9 cellular contexts compared by ENCODE assay signal in the genomic region with DNA sequence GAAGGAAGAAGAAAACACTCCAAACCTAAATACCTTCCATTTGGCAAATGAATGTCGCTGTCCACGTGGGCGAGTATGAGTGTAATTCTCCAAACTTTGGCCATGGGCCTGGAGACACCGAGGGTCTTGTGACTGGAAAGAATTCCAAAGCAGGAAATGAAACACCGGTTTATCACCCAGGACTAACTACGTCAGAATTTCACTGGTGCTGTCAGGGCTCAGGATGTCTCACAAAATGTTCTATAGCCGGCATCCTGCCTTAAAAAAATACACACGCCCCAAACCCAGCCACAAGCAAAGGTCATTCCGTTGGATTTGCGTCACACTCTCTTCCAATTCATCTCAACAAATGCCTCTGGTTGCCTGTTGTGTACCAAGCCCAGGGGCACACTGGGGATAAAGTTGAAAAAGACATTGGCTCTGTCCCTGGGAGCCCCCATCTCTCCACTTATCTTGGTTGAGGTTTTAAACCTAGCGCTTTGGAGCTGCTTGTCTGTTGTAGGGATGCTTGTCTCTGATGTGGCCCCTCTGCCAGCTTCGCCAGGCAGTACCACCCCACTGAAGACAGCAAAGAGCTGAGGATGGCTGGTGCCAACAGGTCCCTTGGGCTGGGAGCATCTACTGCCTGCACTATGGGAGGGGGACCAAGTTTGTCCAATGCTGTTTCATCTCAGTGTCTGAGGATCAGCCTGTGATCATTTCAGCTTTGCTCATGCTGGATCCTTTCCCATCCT. TPM values are rescaled to one million over a fixed set of nuclear protein-coding genes. Genes with fewer than 3 reads are reported as not detected.
DNase-seq lines count a peak whose midpoint lies in the region; ATAC-seq and TF ChIP-seq lines count a peak whose summit lies in the region.
"Had no signal": no experiment of that assay in that cellular context is flagged by ENCODE, and none has a peak within 500 bp of the region (broad histone marks: within the 10 kb centered on the region; RNA-seq: fewer than 3 reads in every experiment).

No MANE protein-coding gene starts in this region.

- CTCF ChIA-PET in CD8-positive, alpha-beta memory T cell (lab: Charles Lee), result interaction anchor here (1.0 to 1.6 kb wide), 3 partner anchors 9 to 26 kb away, joined by 3 to 9 read pairs (median 5); no protein-coding TSS in a partner anchor

- peak overlapping the region; percentile 75 for H3K27ac Mint-ChIP-seq in activated CD4-positive, alpha-beta T cell treated with anti-CD3 and anti-CD28 coated beads, Interleukin-2, amount 10 ng/mL, durations not matched to agents 24 days and 14 days
- H3K27ac Mint-ChIP-seq in central memory CD8-positive, alpha-beta T cell (ENCODE audit: low read depth), result no peak overlapping the region
- peak overlapping the region in 1 of 8 donors; percentile 91 for H3K27ac Mint-ChIP-seq in CD8-positive, alpha-beta memory T cell

- TF ChIP-seq POLR2A in upper lobe of left lung (IDR thresholded peaks at IDR 0.05), result no peak

- peaks cover 6% of the 10 kb centered on the region for H3K36me3 Mint-ChIP-seq in activated CD4-positive, alpha-beta T cell treated with anti-CD3 and anti-CD28 coated beads, Interleukin-2, amount 10 ng/mL, durations not matched to agents 24 days and 14 days (ENCODE audit: low read depth)
- H3K36me3 Mint-ChIP-seq in central memory CD8-positive, alpha-beta T cell (ENCODE audit: insufficient read depth), result peaks cover 3% of the 10 kb centered on the region
- H3K36me3 Mint-ChIP-seq in CD8-positive, alpha-beta memory T cell, result peaks cover 0 to 5% (median 2%) of the 10 kb centered on the region in 3 donors

- H3K27me3 ChIP-seq in upper lobe of left lung (no peaks in the 10 kb centered on the region), SJCRH30 (peaks cover 12% of the 10 kb centered on the region; the same call in 1 of the 2 replicates)
- no peaks in the 10 kb centered on the region for H3K27me3 ChIP-seq in CD8-positive, alpha-beta memory T cell (ENCODE audit: insufficient read depth, low read length, poor library complexity, severe bottlenecking)
- H3K27me3 ChIP-seq: BLaER1 treated with 17β-estradiol and CSF1 and Interleukin-3, amounts not matched to agents 10 nM and 100 nM had no signal

- peak overlapping the region; percentile 27 for H3K4me3 Mint-ChIP-seq in activated CD4-positive, alpha-beta T cell treated with anti-CD3 and anti-CD28 coated beads, Interleukin-2, amount 10 ng/mL, durations not matched to agents 24 days and 14 days
- peak overlapping the region; percentile 31 for H3K4me3 Mint-ChIP-seq in central memory CD8-positive, alpha-beta T cell
- no peak overlapping the region for H3K4me3 Mint-ChIP-seq in CD8-positive, alpha-beta memory T cell

- H3K4me1 Mint-ChIP-seq in activated CD4-positive, alpha-beta T cell treated with anti-CD3 and anti-CD28 coated beads, Interleukin-2, amount 10 ng/mL, durations not matched to agents 24 days and 14 days, result peaks cover 35% of the 10 kb centered on the region
- peaks cover 46% of the 10 kb centered on the region for H3K4me1 Mint-ChIP-seq in central memory CD8-positive, alpha-beta T cell
- peaks cover 41 to 46% (median 43%) of the 10 kb centered on the region in 3 donors for H3K4me1 Mint-ChIP-seq in CD8-positive, alpha-beta memory T cell

- POLR2A ChIA-PET in CD8-positive, alpha-beta memory T cell (lab: Charles Lee), result interaction anchor here (1.2 kb wide), 1 partner anchor 38 kb away, joined by 3 read pairs; the partner anchor contains the start of gene ITPRIP

- peak; percentile 53 to 95 (median 87) for TF ChIP-seq EP300 in upper lobe of left lung (IDR thresholded peaks at IDR 0.05)

- H3K9me3 ChIP-seq in mesodermal cell (ENCODE audit: control insufficient read depth, low read length), result peaks cover 10% of the 10 kb centered on the region
- no peaks in the 10 kb centered on the region for H3K9me3 ChIP-seq in upper lobe of left lung
- H3K9me3 ChIP-seq in SJCRH30 (replicated peaks), result 0 out of 2 replicates have a peak, but pooled peaks cover 2% of the 10 kb centered on the region
- H3K9me3 ChIP-seq in CD8-positive, alpha-beta memory T cell (ENCODE audit: low read length), result no peaks in the 10 kb centered on the region

- H3K27ac ChIP-seq in mesodermal cell (ENCODE audit: low read depth, low read length, severe bottlenecking), result peak overlapping the region; percentile 75
- H3K27ac ChIP-seq in upper lobe of left lung, result peak overlapping the region; percentile 72 to 86 (median 78)
- no peak overlapping the region for H3K27ac ChIP-seq in SJCRH30
- H3K27ac ChIP-seq in CD8-positive, alpha-beta memory T cell (ENCODE audit: low read depth, low read length), result no peak overlapping the region
- H3K27ac ChIP-seq: BLaER1 treated with 17β-estradiol and CSF1 and Interleukin-3, amounts not matched to agents 10 nM and 100 nM had no signal

- intact Hi-C loops in activated CD4-positive, alpha-beta T cell treated with anti-CD3 and anti-CD28 coated beads, Interleukin-2, amount 10 ng/mL, durations not matched to agents 24 days and 14 days (cut with micrococcal nuclease), result no loop called here

- H3K27me3 Mint-ChIP-seq in activated CD4-positive, alpha-beta T cell treated with anti-CD3 and anti-CD28 coated beads, Interleukin-2, amount 10 ng/mL, durations not matched to agents 24 days and 14 days, result no peaks in the 10 kb centered on the region
- H3K27me3 Mint-ChIP-seq in central memory CD8-positive, alpha-beta T cell, result no peaks in the 10 kb centered on the region
- peaks cover 2 to 12% of the 10 kb centered on the region in 2 donors for H3K27me3 Mint-ChIP-seq in CD8-positive, alpha-beta memory T cell

- 85 to 93% methylated on average over 4 to 10 of the region's 12 CpGs for WGBS in mesodermal cell (ENCODE audit: insufficient coverage in 2 of 2), 2 experiments
- WGBS in upper lobe of left lung, 2 donors, result 57 to 68% methylated on average over 11 to 12 of the region's 12 CpGs

- no peak for TF ChIP-seq CTCF in upper lobe of left lung (IDR thresholded peaks at IDR 0.05)

- no peak for ATAC-seq in central memory CD8-positive, alpha-beta T cell (replicated peaks; ENCODE audit: extremely low read depth, poor library complexity, severe bottlenecking)
- peak; percentile 67 to 73 for ATAC-seq in upper lobe of left lung (ENCODE audit: low FRiP score in 2 of 2)
- ATAC-seq in GM18519 (IDR thresholded peaks at IDR 0.05; ENCODE audit: low FRiP score, unreplicated experiment), result no peak

- no peaks in the 10 kb centered on the region for H3K36me3 ChIP-seq in mesodermal cell (ENCODE audit: control insufficient read depth, insufficient read depth, low read length)
- no peaks in the 10 kb centered on the region for H3K36me3 ChIP-seq in upper lobe of left lung
- H3K36me3 ChIP-seq in SJCRH30, result no peaks in the 10 kb centered on the region
- H3K36me3 ChIP-seq in CD8-positive, alpha-beta memory T cell (ENCODE audit: insufficient read depth, low read length), result no peaks in the 10 kb centered on the region
- H3K36me3 ChIP-seq: BLaER1 treated with 17β-estradiol and CSF1 and Interleukin-3, amounts not matched to agents 10 nM and 100 nM had no signal

- H3K4me3 ChIP-seq in mesodermal cell (ENCODE audit: extremely low read depth, insufficient read depth, low read length, poor library complexity, severe bottlenecking), result no peak overlapping the region
- H3K4me3 ChIP-seq in upper lobe of left lung, result no peak overlapping the region
- no peak overlapping the region for H3K4me3 ChIP-seq in SJCRH30
- H3K4me3 ChIP-seq in CD8-positive, alpha-beta memory T cell (ENCODE audit: low read length), result no peak overlapping the region
- H3K4me3 ChIP-seq: BLaER1 treated with 17β-estradiol and CSF1 and Interleukin-3, amounts not matched to agents 10 nM and 100 nM had no signal

- H3K9me3 Mint-ChIP-seq in activated CD4-positive, alpha-beta T cell treated with anti-CD3 and anti-CD28 coated beads, Interleukin-2, amount 10 ng/mL, durations not matched to agents 24 days and 14 days, result no peaks in the 10 kb centered on the region
- H3K9me3 Mint-ChIP-seq in central memory CD8-positive, alpha-beta T cell, result peaks cover 5% of the 10 kb centered on the region
- peaks cover 0 to 4% (median 0%) of the 10 kb centered on the region in 5 donors for H3K9me3 Mint-ChIP-seq in CD8-positive, alpha-beta memory T cell

- DNase-seq in activated CD4-positive, alpha-beta T cell treated with anti-CD3 and anti-CD28 coated beads, Interleukin-2, amount 10 ng/mL, durations not matched to agents 24 days and 14 days, result peak; percentile 68
- DNase-seq in activated CD4-positive, alpha-beta T cell treated with anti-CD3 and anti-CD28 coated beads, Interleukin-2, amount 50 U/mL, for 48 hours, result no peak
- DNase-seq in central memory CD8-positive, alpha-beta T cell (ENCODE audit: low spot score in 2 of 2), result no peak
- DNase-seq in upper lobe of left lung, result no peak
- no peak for DNase-seq in SJCRH30
- no peak for DNase-seq in CD8-positive, alpha-beta memory T cell

- H3K4me1 ChIP-seq in mesodermal cell (ENCODE audit: control insufficient read depth, insufficient read depth, low read length, poor library complexity, severe bottlenecking), result peaks cover 38% of the 10 kb centered on the region
- peaks cover 20 to 34% (median 25%) of the 10 kb centered on the region in 4 donors for H3K4me1 ChIP-seq in upper lobe of left lung
- peaks cover 20% of the 10 kb centered on the region for H3K4me1 ChIP-seq in SJCRH30
- peaks cover 29% of the 10 kb centered on the region for H3K4me1 ChIP-seq in CD8-positive, alpha-beta memory T cell (ENCODE audit: insufficient read depth, low read length)

RNA-seq across cellular contexts. Expression of gene GSTO2, which starts 31.2 kb away (rescaled TPM):
- 0.77 and 1.3 TPM in 2 replicates for total RNA-seq in activated CD4-positive, alpha-beta T cell treated with anti-CD3 and anti-CD28 coated beads, Interleukin-2, amount 10 ng/mL, durations not matched to agents 24 days and 14 days
- polyA plus RNA-seq in mesodermal cell (2013, experiment 1 of 2), result 0.55 TPM
- 0.56 TPM for polyA plus RNA-seq in mesodermal cell (2013, experiment 2 of 2)
- 10 to 100 TPM in 1 of 6 donors, 1 to 10 TPM in 5; 2.8 to 11.2 (median 7.8) TPM for total RNA-seq in upper lobe of left lung
- total RNA-seq in SJCRH30 (2014; rRNA removed; shearing (Covaris generic)), result 0.08 TPM in 1 of 2 replicates, not detected in the other
- 1 to 10 TPM in 1 of 2 experiments, under 1 TPM in 1; 0.93 to 1.1 TPM for total RNA-seq in CD8-positive, alpha-beta memory T cell
- 0.60 TPM for polyA plus RNA-seq in CD8-positive, alpha-beta memory T cell

RNA-seq across cellular contexts. Expression of gene ITPRIP, which starts 38.1 kb away (rescaled TPM):
- total RNA-seq in activated CD4-positive, alpha-beta T cell treated with anti-CD3 and anti-CD28 coated beads, Interleukin-2, amount 10 ng/mL, durations not matched to agents 24 days and 14 days, result 14.7 and 15.4 TPM in 2 replicates
- polyA plus RNA-seq in mesodermal cell (2013, experiment 1 of 2), result 20.3 TPM
- 18.3 TPM for polyA plus RNA-seq in mesodermal cell (2013, experiment 2 of 2)
- total RNA-seq in upper lobe of left lung, result 10 to 100 TPM; 28.3 to 86.2 (median 34.4) TPM
- total RNA-seq in SJCRH30 (2014; rRNA removed; shearing (Covaris generic)), result 4.9 and 5.3 TPM in 2 replicates
- total RNA-seq in CD8-positive, alpha-beta memory T cell, result 10 to 100 TPM; 12.8 to 13.1 TPM
- polyA plus RNA-seq in CD8-positive, alpha-beta memory T cell, result 23.1 TPM

RNA-seq across cellular contexts. Expression of gene GSTO1, which starts 45.5 kb away (rescaled TPM):
- 136 and 140 TPM in 2 replicates for total RNA-seq in activated CD4-positive, alpha-beta T cell treated with anti-CD3 and anti-CD28 coated beads, Interleukin-2, amount 10 ng/mL, durations not matched to agents 24 days and 14 days
- polyA plus RNA-seq in mesodermal cell (2013, experiment 1 of 2), result 350 TPM
- 326 TPM for polyA plus RNA-seq in mesodermal cell (2013, experiment 2 of 2)
- total RNA-seq in upper lobe of left lung, result 100 to 1,000 TPM in 3 of 6 donors, 10 to 100 TPM in 3; 30.4 to 147 (median 102) TPM
- total RNA-seq in SJCRH30 (2014; rRNA removed; shearing (Covaris generic)), result 51.7 and 52.2 TPM in 2 replicates
- 100 to 1,000 TPM; 122 TPM for total RNA-seq in CD8-positive, alpha-beta memory T cell
- 167 TPM for polyA plus RNA-seq in CD8-positive, alpha-beta memory T cell

RNA-seq across cellular contexts. Expression of gene CFAP58, which starts 53.5 kb away (rescaled TPM):
- 0.16 and 0.19 TPM in 2 replicates for total RNA-seq in activated CD4-positive, alpha-beta T cell treated with anti-CD3 and anti-CD28 coated beads, Interleukin-2, amount 10 ng/mL, durations not matched to agents 24 days and 14 days
- polyA plus RNA-seq in mesodermal cell (2013, experiment 1 of 2), result 1.7 TPM
- 1.5 TPM for polyA plus RNA-seq in mesodermal cell (2013, experiment 2 of 2)
- total RNA-seq in upper lobe of left lung, result 10 to 100 TPM in 1 of 6 donors, 1 to 10 TPM in 3, under 1 TPM in 2; 0.14 to 11.0 (median 1.0) TPM
- total RNA-seq in SJCRH30 (2014; rRNA removed; shearing (Covaris generic)), result 0.08 TPM in 1 of 2 replicates, not detected in the other
- total RNA-seq in CD8-positive, alpha-beta memory T cell, result under 1 TPM in 1 of 2 experiments, not detected in 1; 0.07 TPM
- not detected for polyA plus RNA-seq in CD8-positive, alpha-beta memory T cell

Comparison
In these comparisons a context has a peak if more than half of its experiments do, and no peak if none do; other contexts are left out.
1. H3K4me3 Mint-ChIP-seq: peak in activated CD4-positive, alpha-beta T cell treated with anti-CD3 and anti-CD28 coated beads, Interleukin-2, amount 10 ng/mL, durations not matched to agents 24 days and 14 days (single experiment) and central memory CD8-positive, alpha-beta T cell (single experiment); none in CD8-positive, alpha-beta memory T cell (0 of 7).
2. ATAC-seq: peak in upper lobe of left lung (2 of 2); none in central memory CD8-positive, alpha-beta T cell (single experiment) and GM18519 (single experiment).
3. H3K27ac ChIP-seq: peak in mesodermal cell (single experiment) and upper lobe of left lung (4 of 4); none in SJCRH30 (single experiment) and CD8-positive, alpha-beta memory T cell (single experiment).